Comparison of ENCODE assay signal across 27 cellular contexts in genomic region chr6:119170427-119171407, GRCh38.
DNase-seq lines count a peak whose midpoint lies in the region; FAIRE-seq and TF ChIP-seq lines count a peak whose summit lies in the region.
"Had no signal": no experiment of that assay in that cellular context is flagged by ENCODE, and none has a peak within 500 bp of the region (broad histone marks: within the 10 kb centered on the region; RNA-seq: fewer than 3 reads in every experiment).

No MANE protein-coding gene starts in this region.

- H3K27ac Mint-ChIP-seq in CD4-positive, alpha-beta memory T cell = no peak overlapping the region
- H3K27ac Mint-ChIP-seq: activated naive CD4-positive, alpha-beta T cell treated with anti-CD3 and anti-CD28 coated beads, Interleukin-2, amount 50 U/mL, for 72 hours; activated T-helper 17 cell treated with anti-CD3 and anti-CD28 coated beads, Interleukin-2, amount 50 U/mL, for 72 hours; CD4-positive, CD25-positive, alpha-beta regulatory T cell; stimulated activated memory B cell treated with anti-CD40 and anti-IgM and Interleukin-4, amounts not matched to agents 10 μg/mL and 1 μg/mL and 100 μg/mL, for 72 hours had no signal

- peak; percentile 33 for DNase-seq in NCI-H226
- no peak for DNase-seq in adipocyte (ENCODE audit: low read depth)
- DNase-seq in fibroblast of the aortic adventitia (ENCODE audit: low read depth) = peak; percentile 92
- no peak for DNase-seq in globus pallidus (ENCODE audit: low spot score)
- DNase-seq in CD4-positive, alpha-beta memory T cell = no peak
- DNase-seq in H54 (ENCODE audit: insufficient read length, low spot score) = no peak
- DNase-seq: activated CD4-positive, alpha-beta T cell treated with anti-CD3 and anti-CD28 coated beads, Interleukin-2, amount 50 U/mL, for 4 hours; activated CD8-positive, alpha-beta memory T cell treated with anti-CD3 and anti-CD28 coated beads, Interleukin-2, amount 50 U/mL, for 4 hours; CD4-positive, CD25-positive, alpha-beta regulatory T cell; DMS153; GDM1; heart right ventricle; Kasumi-1; left ventricle myocardium superior; NCI-H1105; NCI-H2029 treated with DMSO at 0.1 percent for 48 hours; NCI-H446; SJCRH30; T-helper 2 cell had no signal

- no peaks in the 10 kb centered on the region for H3K36me3 Mint-ChIP-seq in CD4-positive, alpha-beta memory T cell
- H3K36me3 Mint-ChIP-seq: activated naive CD4-positive, alpha-beta T cell treated with anti-CD3 and anti-CD28 coated beads, Interleukin-2, amount 50 U/mL, for 72 hours; CD4-positive, CD25-positive, alpha-beta regulatory T cell; stimulated activated memory B cell treated with anti-CD40 and anti-IgM and Interleukin-4, amounts not matched to agents 10 μg/mL and 1 μg/mL and 100 μg/mL, for 72 hours had no signal

- FAIRE-seq in H54 (lab: Jason Lieb, UNC) = no peak
- FAIRE-seq: colon had no signal

- peaks cover 0 to 2% (median 0%) of the 10 kb centered on the region in 8 donors for H3K9me3 Mint-ChIP-seq in CD4-positive, alpha-beta memory T cell
- H3K9me3 Mint-ChIP-seq: activated T-helper 17 cell treated with anti-CD3 and anti-CD28 coated beads, Interleukin-2, amount 50 U/mL, for 72 hours; CD4-positive, CD25-positive, alpha-beta regulatory T cell; neural crest cell; stimulated activated memory B cell treated with anti-CD40 and anti-IgM and Interleukin-4, amounts not matched to agents 10 μg/mL and 1 μg/mL and 100 μg/mL, for 72 hours had no signal

- CTCF ChIA-PET in CD4-positive, alpha-beta memory T cell (lab: Charles Lee; ENCODE audit: partially characterized antibody) = no interaction called here

- H3K4me3 Mint-ChIP-seq in CD4-positive, alpha-beta memory T cell = no peak overlapping the region
- H3K4me3 Mint-ChIP-seq: activated T-helper 17 cell treated with anti-CD3 and anti-CD28 coated beads, Interleukin-2, amount 50 U/mL, for 72 hours; CD4-positive, CD25-positive, alpha-beta regulatory T cell; neural crest cell; stimulated activated memory B cell treated with anti-CD40 and anti-IgM and Interleukin-4, amounts not matched to agents 10 μg/mL and 1 μg/mL and 100 μg/mL, for 72 hours had no signal

- POLR2A ChIA-PET in CD4-positive, alpha-beta memory T cell (lab: Charles Lee; ENCODE audit: partially characterized antibody) = no interaction called here

- H3K9me3 ChIP-seq in adipocyte (ENCODE audit: control insufficient read depth, low read length) = no peaks in the 10 kb centered on the region
- no peaks in the 10 kb centered on the region for H3K9me3 ChIP-seq in parathyroid adenoma (ENCODE audit: control insufficient read depth, low read length)
- H3K9me3 ChIP-seq in CD4-positive, alpha-beta memory T cell (ENCODE audit: control insufficient read depth in 1 of 2, low read length in 2 of 2) = no peaks in the 10 kb centered on the region
- H3K9me3 ChIP-seq: heart right ventricle, prostate gland, SJCRH30 had no signal

- no peaks in the 10 kb centered on the region for H3K79me2 ChIP-seq in parathyroid adenoma

- no peak for TF ChIP-seq CTCF in fibroblast of the aortic adventitia (IDR thresholded peaks at IDR 0.05; ENCODE audit: insufficient read depth, low read length)
- TF ChIP-seq CTCF in parathyroid adenoma (IDR thresholded peaks at IDR 0.05) = no peak

- H3K27ac ChIP-seq in parathyroid adenoma = no peak overlapping the region
- no peak overlapping the region for H3K27ac ChIP-seq in CD4-positive, alpha-beta memory T cell (ENCODE audit: low read depth, low read length)
- H3K27ac ChIP-seq: heart right ventricle, prostate gland, SJCRH30, skin epidermis had no signal

- no peak for TF ChIP-seq POLR2A in H54 (IDR thresholded peaks at IDR 0.05; ENCODE audit: low read depth, low read length)

- H2AFZ ChIP-seq in parathyroid adenoma = no peak overlapping the region

- H3K36me3 ChIP-seq in adipocyte (ENCODE audit: control insufficient read depth, insufficient read depth, low read length, severe bottlenecking) (no peaks in the 10 kb centered on the region), parathyroid adenoma (ENCODE audit: control insufficient read depth, insufficient read depth, low read length) (no peaks in the 10 kb centered on the region)
- H3K36me3 ChIP-seq in CD4-positive, alpha-beta memory T cell (ENCODE audit: insufficient read depth, low read length) = no peaks in the 10 kb centered on the region
- H3K36me3 ChIP-seq: heart right ventricle, prostate gland, SJCRH30 had no signal

- intact Hi-C loops in CD4-positive, alpha-beta memory T cell (cut with micrococcal nuclease) = no loop called here

- H3K4me1 ChIP-seq in adipocyte (ENCODE audit: control insufficient read depth, insufficient read depth, low read length) = peaks cover 42% of the 10 kb centered on the region
- peaks cover 8% of the 10 kb centered on the region for H3K4me1 ChIP-seq in parathyroid adenoma
- H3K4me1 ChIP-seq in CD4-positive, alpha-beta memory T cell (ENCODE audit: insufficient read depth, low read length) = no peaks in the 10 kb centered on the region
- H3K4me1 ChIP-seq: prostate gland, SJCRH30 had no signal

- no peaks in the 10 kb centered on the region for H3K27me3 ChIP-seq in adipocyte (replicated peaks; ENCODE audit: control insufficient read depth, insufficient read depth, low read length)
- no peaks in the 10 kb centered on the region for H3K27me3 ChIP-seq in parathyroid adenoma (ENCODE audit: control insufficient read depth, insufficient read depth, low read length)
- H3K27me3 ChIP-seq in CD4-positive, alpha-beta memory T cell (ENCODE audit: insufficient read depth, low read length) = peaks cover 5% of the 10 kb centered on the region
- H3K27me3 ChIP-seq: heart right ventricle, SJCRH30 had no signal

- peak overlapping the region; percentile 29 for H3K4me2 ChIP-seq in parathyroid adenoma (ENCODE audit: low read length)

- H3K27me3 Mint-ChIP-seq in CD4-positive, alpha-beta memory T cell = peaks cover 3 to 8% of the 10 kb centered on the region in 2 donors

- H3K4me3 ChIP-seq in adipocyte (ENCODE audit: low read length) (peak overlapping the region; percentile 7), fibroblast of the aortic adventitia (ENCODE audit: low read depth, low read length) (no peak overlapping the region), parathyroid adenoma (ENCODE audit: low read depth, low read length) (peak overlapping the region; percentile 24)
- no peak overlapping the region for H3K4me3 ChIP-seq in CD4-positive, alpha-beta memory T cell (ENCODE audit: low read length in 2 of 2)
- H3K4me3 ChIP-seq: heart right ventricle, prostate gland, SJCRH30, skin epidermis had no signal

- H3K9ac ChIP-seq in adipocyte (ENCODE audit: low read length) = no peak overlapping the region
- H3K9ac ChIP-seq in parathyroid adenoma = no peak overlapping the region

- no peaks in the 10 kb centered on the region for H3K4me1 Mint-ChIP-seq in CD4-positive, alpha-beta memory T cell
- H3K4me1 Mint-ChIP-seq: activated T-helper 17 cell treated with anti-CD3 and anti-CD28 coated beads, Interleukin-2, amount 50 U/mL, for 72 hours; CD4-positive, CD25-positive, alpha-beta regulatory T cell; stimulated activated memory B cell treated with anti-CD40 and anti-IgM and Interleukin-4, amounts not matched to agents 10 μg/mL and 1 μg/mL and 100 μg/mL, for 72 hours had no signal

Comparison
In these comparisons a context has a peak if more than half of its experiments do, and no peak if none do; other contexts are left out.
1. DNase-seq: peak in NCI-H226 (single experiment) and fibroblast of the aortic adventitia (single experiment); none in adipocyte (single experiment), globus pallidus (single experiment), CD4-positive, alpha-beta memory T cell (0 of 5) and H54 (single experiment).
2. H3K4me3 ChIP-seq: peak in adipocyte (single experiment) and parathyroid adenoma (single experiment); none in fibroblast of the aortic adventitia (single experiment) and CD4-positive, alpha-beta memory T cell (0 of 2).